Comparison of ENCODE assay signal across 9 cellular contexts in the genomic region with DNA sequence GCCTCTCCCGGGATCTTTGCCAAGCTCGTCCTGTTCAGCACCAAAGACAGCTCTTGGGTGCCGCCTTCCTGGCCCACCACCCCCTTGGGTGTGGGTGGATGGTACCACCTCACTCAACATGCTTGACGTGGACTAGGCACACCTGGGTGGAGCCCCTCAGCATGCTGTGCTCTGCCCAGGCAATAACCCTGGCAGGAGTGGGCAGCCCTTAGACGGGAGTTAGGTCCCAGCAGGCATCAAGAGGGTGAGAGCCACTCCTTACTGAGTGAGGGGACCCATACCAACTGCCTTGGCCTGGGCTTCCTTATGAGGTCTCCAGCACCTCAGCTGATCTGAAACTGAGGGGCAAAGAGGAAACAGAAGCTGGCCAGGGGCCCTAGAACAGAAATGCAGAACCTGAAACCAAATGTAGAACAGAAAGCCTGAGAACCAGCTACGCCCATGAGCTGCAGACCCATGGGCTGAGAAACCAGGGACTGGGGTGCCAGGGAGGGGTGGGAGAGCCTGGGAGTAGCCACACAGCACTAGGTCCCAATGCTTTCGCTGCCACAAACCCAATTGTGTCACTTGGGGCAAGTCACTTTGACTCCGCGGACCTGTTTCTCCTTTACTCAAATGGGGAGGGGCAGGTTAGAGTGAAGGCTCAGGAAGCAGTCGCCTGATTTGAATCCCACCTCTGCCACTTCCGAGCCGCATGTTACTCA. TPM values are rescaled to one million over a fixed set of nuclear protein-coding genes. Genes with fewer than 3 reads are reported as not detected.
DNase-seq lines count a peak whose midpoint lies in the region; ATAC-seq and TF ChIP-seq lines count a peak whose summit lies in the region.
"Had no signal": no experiment of that assay in that cellular context is flagged by ENCODE, and none has a peak within 500 bp of the region (broad histone marks: within the 10 kb centered on the region; RNA-seq: fewer than 3 reads in every experiment).

No MANE protein-coding gene starts in this region.

- no peak overlapping the region for H3K27ac ChIP-seq in DND-41 (ENCODE audit: low read length)
- no peak overlapping the region for H3K27ac ChIP-seq in HEK293 (ENCODE audit: extremely low read depth, low read depth, low read length)

- no peak overlapping the region for H3K9ac ChIP-seq in DND-41 (ENCODE audit: low read depth, low read length)

- no peaks in the 10 kb centered on the region for H3K9me3 ChIP-seq in DND-41 (ENCODE audit: insufficient read depth, low read length, severe bottlenecking)
- no peaks in the 10 kb centered on the region for H3K9me3 ChIP-seq in HEK293 (ENCODE audit: control insufficient read depth, insufficient read depth, low read depth, low read length)

- no peak overlapping the region for H2AFZ ChIP-seq in DND-41 (ENCODE audit: low read depth, low read length)

- CTCF ChIA-PET in HEK293 (lab: Yijun Ruan, JAX), result interaction anchor here (0.8 to 2.9 kb wide), 7 partner anchors 11 to 248 kb away, joined by 3 to 50 read pairs (median 7); no protein-coding TSS in a partner anchor

- no peak for DNase-seq in DND-41
- DNase-seq in UCSD-AML1 (lab: John Stamatoyannopoulos, UW; ENCODE audit: unreplicated experiment), result peak; percentile 26
- peak; percentile 78 for DNase-seq in medulla oblongata (ENCODE audit: extremely low spot score)
- DNase-seq in KG1 (lab: John Stamatoyannopoulos, UW), result no peak
- DNase-seq in GM10266 (ENCODE audit: extremely low spot score), result no peak
- no peak for DNase-seq in HT-29 (ENCODE audit: low spot score)
- DNase-seq: NCI-H748 treated with DMSO at 0.1 percent for 48 hours had no signal

- no peaks in the 10 kb centered on the region for H3K36me3 ChIP-seq in DND-41 (ENCODE audit: insufficient read depth, low read length)
- H3K36me3 ChIP-seq in HEK293 (ENCODE audit: control insufficient read depth in 2 of 2, insufficient read depth in 1 of 2, low read length in 2 of 2), result no peaks in the 10 kb centered on the region

- H3K4me1 ChIP-seq in DND-41 (ENCODE audit: insufficient read depth, low read length) (no peaks in the 10 kb centered on the region), HEK293 (ENCODE audit: control insufficient read depth, insufficient read depth, low read length) (no peaks in the 10 kb centered on the region)

- H3K4me3 ChIP-seq in DND-41 (ENCODE audit: low read depth in 1 of 2, low read length in 2 of 2), result no peak overlapping the region
- H3K4me3 ChIP-seq in HEK293 (ENCODE audit: low read depth, low read length), result no peak overlapping the region

- ATAC-seq in DND-41 (ENCODE audit: insufficient read depth, low read depth) (peak; percentile 58), HG02852 (IDR thresholded peaks at IDR 0.05; ENCODE audit: unreplicated experiment) (no peak)

- POLR2A ChIA-PET in HEK293 (lab: Yijun Ruan, JAX), result interaction anchor here (0.9 to 1.8 kb wide), 4 partner anchors 9 to 133 kb away, joined by 3 to 20 read pairs (median 6); a partner anchor contains a TSS

- H3K27me3 ChIP-seq in DND-41 (ENCODE audit: insufficient read depth, low read length, poor library complexity), result no peaks in the 10 kb centered on the region

- TF ChIP-seq CTCF in DND-41 (IDR thresholded peaks at IDR 0.05; ENCODE audit: borderline replicate concordance, extremely low read depth, low read length, poor library complexity, severe bottlenecking), result no peak
- TF ChIP-seq CTCF in HEK293 (tag by site-specific recombination; IDR thresholded peaks at IDR 0.05), result no peak
- TF ChIP-seq CTCF in GM10266 (IDR thresholded peaks at IDR 0.05; ENCODE audit: control insufficient read depth, insufficient read depth, low read depth, missing control alignments), result no peak

- H3K4me2 ChIP-seq in DND-41 (ENCODE audit: insufficient read depth, low read length), result no peak overlapping the region

- no peaks in the 10 kb centered on the region for H3K79me2 ChIP-seq in DND-41 (ENCODE audit: insufficient read depth, low read length)

- no peaks in the 10 kb centered on the region for H4K20me1 ChIP-seq in DND-41 (ENCODE audit: insufficient read depth, low read length)

TF ChIP-seq in HEK293, 187 proteins besides CTCF, POLR2A, EP300 and RAD21 (continues in another document):
- TF ChIP-seq ZNF214 (tag by site-specific recombination; IDR thresholded peaks at IDR 0.05; ENCODE audit: borderline replicate concordance), result no peak
- TF ChIP-seq ZFP41 (tag by site-specific recombination; IDR thresholded peaks at IDR 0.05; ENCODE audit: borderline replicate concordance), result no peak
- TF ChIP-seq, protein P1, sequence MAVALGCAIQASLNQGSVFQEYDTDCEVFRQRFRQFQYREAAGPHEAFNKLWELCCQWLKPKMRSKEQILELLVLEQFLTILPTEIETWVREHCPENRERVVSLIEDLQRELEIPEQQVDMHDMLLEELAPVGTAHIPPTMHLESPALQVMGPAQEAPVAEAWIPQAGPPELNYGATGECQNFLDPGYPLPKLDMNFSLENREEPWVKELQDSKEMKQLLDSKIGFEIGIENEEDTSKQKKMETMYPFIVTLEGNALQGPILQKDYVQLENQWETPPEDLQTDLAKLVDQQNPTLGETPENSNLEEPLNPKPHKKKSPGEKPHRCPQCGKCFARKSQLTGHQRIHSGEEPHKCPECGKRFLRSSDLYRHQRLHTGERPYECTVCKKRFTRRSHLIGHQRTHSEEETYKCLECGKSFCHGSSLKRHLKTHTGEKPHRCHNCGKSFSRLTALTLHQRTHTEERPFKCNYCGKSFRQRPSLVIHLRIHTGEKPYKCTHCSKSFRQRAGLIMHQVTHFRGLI (tag by site-specific recombination; IDR thresholded peaks at IDR 0.05), result no peak
- TF ChIP-seq ZNF624 (tag by site-specific recombination; IDR thresholded peaks at IDR 0.05), result no peak
- TF ChIP-seq, protein P2, sequence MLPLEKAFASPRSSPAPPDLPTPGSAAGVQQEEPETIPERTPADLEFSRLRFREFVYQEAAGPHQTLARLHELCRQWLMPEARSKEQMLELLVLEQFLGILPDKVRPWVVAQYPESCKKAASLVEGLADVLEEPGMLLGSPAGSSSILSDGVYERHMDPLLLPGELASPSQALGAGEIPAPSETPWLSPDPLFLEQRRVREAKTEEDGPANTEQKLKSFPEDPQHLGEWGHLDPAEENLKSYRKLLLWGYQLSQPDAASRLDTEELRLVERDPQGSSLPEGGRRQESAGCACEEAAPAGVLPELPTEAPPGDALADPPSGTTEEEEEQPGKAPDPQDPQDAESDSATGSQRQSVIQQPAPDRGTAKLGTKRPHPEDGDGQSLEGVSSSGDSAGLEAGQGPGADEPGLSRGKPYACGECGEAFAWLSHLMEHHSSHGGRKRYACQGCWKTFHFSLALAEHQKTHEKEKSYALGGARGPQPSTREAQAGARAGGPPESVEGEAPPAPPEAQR (tag by site-specific recombination; IDR thresholded peaks at IDR 0.05), result no peak
- TF ChIP-seq ZNF501 (tag by site-specific recombination; IDR thresholded peaks at IDR 0.05), result no peak
- TF ChIP-seq ZFHX2 (tag by site-specific recombination; conservative IDR thresholded peaks at IDR 0.05), result peak; percentile 50; the same call in 1 of the 2 replicates
- TF ChIP-seq, protein P3, sequence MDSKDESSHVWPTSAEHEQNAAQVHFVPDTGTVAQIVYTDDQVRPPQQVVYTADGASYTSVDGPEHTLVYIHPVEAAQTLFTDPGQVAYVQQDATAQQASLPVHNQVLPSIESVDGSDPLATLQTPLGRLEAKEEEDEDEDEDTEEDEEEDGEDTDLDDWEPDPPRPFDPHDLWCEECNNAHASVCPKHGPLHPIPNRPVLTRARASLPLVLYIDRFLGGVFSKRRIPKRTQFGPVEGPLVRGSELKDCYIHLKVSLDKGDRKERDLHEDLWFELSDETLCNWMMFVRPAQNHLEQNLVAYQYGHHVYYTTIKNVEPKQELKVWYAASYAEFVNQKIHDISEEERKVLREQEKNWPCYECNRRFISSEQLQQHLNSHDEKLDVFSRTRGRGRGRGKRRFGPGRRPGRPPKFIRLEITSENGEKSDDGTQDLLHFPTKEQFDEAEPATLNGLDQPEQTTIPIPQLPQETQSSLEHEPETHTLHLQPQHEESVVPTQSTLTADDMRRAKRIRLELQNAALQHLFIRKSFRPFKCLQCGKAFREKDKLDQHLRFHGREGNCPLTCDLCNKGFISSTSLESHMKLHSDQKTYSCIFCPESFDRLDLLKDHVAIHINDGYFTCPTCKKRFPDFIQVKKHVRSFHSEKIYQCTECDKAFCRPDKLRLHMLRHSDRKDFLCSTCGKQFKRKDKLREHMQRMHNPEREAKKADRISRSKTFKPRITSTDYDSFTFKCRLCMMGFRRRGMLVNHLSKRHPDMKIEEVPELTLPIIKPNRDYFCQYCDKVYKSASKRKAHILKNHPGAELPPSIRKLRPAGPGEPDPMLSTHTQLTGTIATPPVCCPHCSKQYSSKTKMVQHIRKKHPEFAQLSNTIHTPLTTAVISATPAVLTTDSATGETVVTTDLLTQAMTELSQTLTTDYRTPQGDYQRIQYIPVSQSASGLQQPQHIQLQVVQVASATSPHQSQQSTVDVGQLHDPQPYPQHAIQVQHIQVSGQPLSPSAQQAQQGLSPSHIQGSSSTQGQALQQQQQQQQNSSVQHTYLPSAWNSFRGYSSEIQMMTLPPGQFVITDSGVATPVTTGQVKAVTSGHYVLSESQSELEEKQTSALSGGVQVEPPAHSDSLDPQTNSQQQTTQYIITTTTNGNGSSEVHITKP (tag by site-specific recombination; IDR thresholded peaks at IDR 0.05), result peak; percentile 83
- TF ChIP-seq, protein P4, sequence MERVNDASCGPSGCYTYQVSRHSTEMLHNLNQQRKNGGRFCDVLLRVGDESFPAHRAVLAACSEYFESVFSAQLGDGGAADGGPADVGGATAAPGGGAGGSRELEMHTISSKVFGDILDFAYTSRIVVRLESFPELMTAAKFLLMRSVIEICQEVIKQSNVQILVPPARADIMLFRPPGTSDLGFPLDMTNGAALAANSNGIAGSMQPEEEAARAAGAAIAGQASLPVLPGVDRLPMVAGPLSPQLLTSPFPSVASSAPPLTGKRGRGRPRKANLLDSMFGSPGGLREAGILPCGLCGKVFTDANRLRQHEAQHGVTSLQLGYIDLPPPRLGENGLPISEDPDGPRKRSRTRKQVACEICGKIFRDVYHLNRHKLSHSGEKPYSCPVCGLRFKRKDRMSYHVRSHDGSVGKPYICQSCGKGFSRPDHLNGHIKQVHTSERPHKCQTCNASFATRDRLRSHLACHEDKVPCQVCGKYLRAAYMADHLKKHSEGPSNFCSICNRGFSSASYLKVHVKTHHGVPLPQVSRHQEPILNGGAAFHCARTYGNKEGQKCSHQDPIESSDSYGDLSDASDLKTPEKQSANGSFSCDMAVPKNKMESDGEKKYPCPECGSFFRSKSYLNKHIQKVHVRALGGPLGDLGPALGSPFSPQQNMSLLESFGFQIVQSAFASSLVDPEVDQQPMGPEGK (tag by site-specific recombination; IDR thresholded peaks at IDR 0.05), result no peak

RNA-seq across cellular contexts. Expression of a gene that starts 2.0 kb away (rescaled TPM):
- 0.31 and 0.53 TPM in 2 replicates for total RNA-seq in HT-29 (2014; rRNA removed; shearing (Covaris generic))

RNA-seq across cellular contexts. Expression of a gene that starts 21.5 kb away (rescaled TPM):
- 254 and 264 TPM in 2 replicates for total RNA-seq in HT-29 (2014; rRNA removed; shearing (Covaris generic))

RNA-seq across cellular contexts. Expression of a gene that starts 53.0 kb away (rescaled TPM):
- total RNA-seq in HT-29 (2014; rRNA removed; shearing (Covaris generic)), result 0.29 TPM in 1 of 2 replicates, not detected in the other

Comparison
In these comparisons a context has a peak if more than half of its experiments do, and no peak if none do; other contexts are left out.
1. DNase-seq: peak in UCSD-AML1 (single experiment) and medulla oblongata (single experiment); none in DND-41 (single experiment), KG1 (single experiment), GM10266 (single experiment) and HT-29 (single experiment).